In genomic region chr6:152605901-152606390, GRCh38 we compare ENCODE assay signal across 21 cellular contexts. TPM values are rescaled to one million over a fixed set of nuclear protein-coding genes. Genes with fewer than 3 reads are reported as not detected.
DNase-seq lines count a peak whose midpoint lies in the region; ATAC-seq and TF ChIP-seq lines count a peak whose summit lies in the region.
"Had no signal": no experiment of that assay in that cellular context is flagged by ENCODE, and none has a peak within 500 bp of the region (broad histone marks: within the 10 kb centered on the region; RNA-seq: fewer than 3 reads in every experiment).

No MANE protein-coding gene starts in this region.

- intact Hi-C loops in left ventricle myocardium inferior (cut with micrococcal nuclease), result no loop called here
- intact Hi-C loops in heart left ventricle (cut with DNase I), result no loop called here

- H3K4me1 Mint-ChIP-seq in osteocyte (ENCODE audit: unreplicated experiment), result no peaks in the 10 kb centered on the region

- 95 to 100% (median 99%) methylated on average over 2 of the region's 2 CpGs for WGBS in heart left ventricle, 4 donors

- no peaks in the 10 kb centered on the region for H3K9me3 ChIP-seq in left ventricle myocardium inferior (replicated peaks)
- no peaks in the 10 kb centered on the region for H3K9me3 ChIP-seq in heart left ventricle
- no peaks in the 10 kb centered on the region for H3K9me3 ChIP-seq in neutrophil
- H3K9me3 ChIP-seq: BLaER1 had no signal

- TF ChIP-seq CTCF in left ventricle myocardium inferior (IDR thresholded peaks at IDR 0.05; ENCODE audit: borderline replicate concordance) (no peak), heart left ventricle (IDR thresholded peaks at IDR 0.05) (no peak), neutrophil (IDR thresholded peaks at IDR 0.05) (no peak), osteocyte (IDR thresholded peaks at IDR 0.05) (no peak)

- H3K4me3 ChIP-seq in left ventricle myocardium inferior, result no peak overlapping the region
- H3K4me3 ChIP-seq in heart left ventricle, result no peak overlapping the region
- no peak overlapping the region for H3K4me3 ChIP-seq in neutrophil (ENCODE audit: low read depth in 1 of 2, low read length in 1 of 2)
- H3K4me3 ChIP-seq: BLaER1, GM12878, GM23248 had no signal

- H3K4me1 ChIP-seq in left ventricle myocardium inferior (no peaks in the 10 kb centered on the region), heart left ventricle (peaks cover 0 to 7% (median 0%) of the 10 kb centered on the region in 12 donors), neutrophil (ENCODE audit: control insufficient read depth in 1 of 2, insufficient read depth in 1 of 2, low read depth in 1 of 2, low read length in 1 of 2) (peaks cover 15 to 24% of the 10 kb centered on the region in 2 experiments)

- no peak for TF ChIP-seq POLR2A in heart left ventricle (IDR thresholded peaks at IDR 0.05)

- H3K27ac ChIP-seq in left ventricle myocardium inferior (replicated peaks), result peak overlapping the region; percentile 31
- peak overlapping the region in 2 of 12 donors; percentile 2 to 6 for H3K27ac ChIP-seq in heart left ventricle
- peak overlapping the region; percentile 54 for H3K27ac ChIP-seq in neutrophil
- H3K27ac ChIP-seq: BLaER1, GM23248 had no signal

- H3K27me3 ChIP-seq in left ventricle myocardium inferior (ENCODE audit: low read depth) (no peaks in the 10 kb centered on the region), heart left ventricle (no peaks in the 10 kb centered on the region), neutrophil (no peaks in the 10 kb centered on the region)
- H3K27me3 ChIP-seq: BLaER1 had no signal

- H3K36me3 Mint-ChIP-seq in osteocyte (ENCODE audit: unreplicated experiment), result no peaks in the 10 kb centered on the region
- H3K36me3 Mint-ChIP-seq: CD8-positive, alpha-beta T cell had no signal

- DNase-seq in left ventricle myocardium inferior (no peak), heart left ventricle (no peak), cerebellar cortex (ENCODE audit: low spot score) (peak; percentile 74), NCI-H510A (lab: John Stamatoyannopoulos, UW) (no peak), osteocyte (ENCODE audit: extremely low spot score, unreplicated experiment) (no peak), HT-29 (ENCODE audit: low spot score) (no peak)
- DNase-seq: 8988T; CD8-positive, alpha-beta T cell; DMS79 treated with DMSO at 0.1 percent for 48 hours; KBM-7; NCI-H1417 treated with DMSO at 0.1 percent for 48 hours; NCI-H2029; NCI-H2171; NCI-H446 treated with DMSO at 0.1 percent for 48 hours; NCI-H748 treated with DMSO at 0.1 percent for 48 hours had no signal

- no peak overlapping the region for H3K27ac Mint-ChIP-seq in osteocyte (ENCODE audit: unreplicated experiment)
- H3K27ac Mint-ChIP-seq: CD8-positive, alpha-beta T cell had no signal

- H3K36me3 ChIP-seq in left ventricle myocardium inferior (no peaks in the 10 kb centered on the region), heart left ventricle (no peaks in the 10 kb centered on the region), neutrophil (no peaks in the 10 kb centered on the region)
- H3K36me3 ChIP-seq: BLaER1 had no signal

- peaks cover 5% of the 10 kb centered on the region for H3K9me3 Mint-ChIP-seq in osteocyte (ENCODE audit: unreplicated experiment)
- H3K9me3 Mint-ChIP-seq: CD8-positive, alpha-beta T cell had no signal

- H3K27me3 Mint-ChIP-seq in osteocyte (ENCODE audit: unreplicated experiment), result peaks cover 4% of the 10 kb centered on the region

- H3K4me3 Mint-ChIP-seq in osteocyte (ENCODE audit: unreplicated experiment), result no peak overlapping the region
- H3K4me3 Mint-ChIP-seq: CD8-positive, alpha-beta T cell had no signal

- no peak for ATAC-seq in heart left ventricle
- ATAC-seq in HG03469 (IDR thresholded peaks at IDR 0.05; ENCODE audit: unreplicated experiment), result no peak
- ATAC-seq: CD8-positive, alpha-beta T cell; GM12878; HCT116 had no signal

RNA-seq across cellular contexts. Expression of gene SYNE1, which starts 31.2 kb away (rescaled TPM):
- total RNA-seq in left ventricle myocardium inferior (105 TPM), heart left ventricle (100 to 1,000 TPM in 6 of 9 donors, 10 to 100 TPM in 3; 60.9 to 178 (median 128) TPM), osteocyte (130 and 142 TPM in 2 replicates)
- polyA plus RNA-seq in heart left ventricle, result 10 to 100 TPM; 25.0 to 76.4 TPM
- total RNA-seq in HT-29 (2014; rRNA removed; shearing (Covaris generic)), result 2.7 and 3.9 TPM in 2 replicates

Comparison
In these comparisons a context has a peak if more than half of its experiments do, and no peak if none do; other contexts are left out.
1. RNA of gene SYNE1, which starts 31.2 kb away (total RNA-seq): 130 to 142 TPM in osteocyte, 60.9 to 178 TPM in heart left ventricle and 105 TPM in left ventricle myocardium inferior (single experiment); 2.7 to 3.9 TPM in HT-29; every median in the first group is over 10 times any median in the second.